8 cellular contexts compared by ENCODE assay signal in genomic region chr15:79896634-79897379, GRCh38. TPM values are rescaled to one million over a fixed set of nuclear protein-coding genes. Genes with fewer than 3 reads are reported as not detected.
A peak's percentile ranks its signal among the peaks of the same experiment; 100 is the strongest.
DNase-seq lines count a peak whose midpoint lies in the region; ATAC-seq and TF ChIP-seq lines count a peak whose summit lies in the region.

Gene MTHFS, minus strand, starts transcription at chr15:79897014. Its CDS starts 26 bp downstream, at chr15:79896988.

- H3K4me3 ChIP-seq in heart right ventricle: peak within 1 kb of the TSS; percentile 52 to 95 (median 79)
- H3K4me3 ChIP-seq in upper lobe of left lung: peak within 1 kb of the TSS; percentile 67 to 83 (median 76)

- intact Hi-C loops in heart right ventricle (cut with DNase I): loop anchor here in 8 of 10 donors (1.0 to 10.0 kb wide), 7 partner anchors 26 to 278 kb away; partner anchors contain the start of gene FAH (in 2 of the 8)
- intact Hi-C loops in posterior vena cava (cut with DNase I): no loop called here

- TF ChIP-seq POLR2A in upper lobe of left lung (IDR thresholded peaks at IDR 0.05): peak in 3 of 4 donors; percentile 77 to 90 (median 83)

- no peaks in the 10 kb centered on the region for H3K9me3 ChIP-seq in heart right ventricle
- H3K9me3 ChIP-seq in upper lobe of left lung: no peaks in the 10 kb centered on the region

- H3K27ac Mint-ChIP-seq in HFFc6: peak within 1 kb of the TSS; percentile 92

- peaks cover 38% of the 10 kb centered on the region for H3K4me1 Mint-ChIP-seq in HFFc6 (ENCODE audit: low read depth)

- no peaks in the 10 kb centered on the region for H3K9me3 Mint-ChIP-seq in HFFc6

- H3K36me3 ChIP-seq in heart right ventricle (peaks cover 0 to 8% (median 0%) of the 10 kb centered on the region in 9 donors), upper lobe of left lung (no peaks in the 10 kb centered on the region)

- ATAC-seq in heart right ventricle: peak; percentile 96 to 99 (median 97)
- peak; percentile 97 for ATAC-seq in upper lobe of left lung (ENCODE audit: low FRiP score in 2 of 2)

- DNase-seq in HFFc6: peak; percentile 38
- peak; percentile 77 for DNase-seq in NAMALWA (ENCODE audit: low spot score)
- peak; percentile 82 for DNase-seq in SW480 (ENCODE audit: low spot score)
- peak; percentile 75 to 82 for DNase-seq in heart right ventricle
- peak; percentile 93 for DNase-seq in posterior vena cava (ENCODE audit: low spot score)
- DNase-seq in upper lobe of left lung: peak; percentile 86 to 96

- no peaks in the 10 kb centered on the region; the same call in 1 of the 2 replicates for H3K36me3 Mint-ChIP-seq in HFFc6 (ENCODE audit: low read depth)

- 0 to 1% (median 1%) methylated on average over 74 to 90 of the region's 90 CpGs for WGBS in adipose tissue, 3 donors
- 0% methylated on average over 83 to 90 of the region's 90 CpGs for WGBS in heart right ventricle, 2 donors
- WGBS in upper lobe of left lung, 2 donors: 1 to 3% methylated on average over 11 to 47 of the region's 90 CpGs

- H3K4me3 Mint-ChIP-seq in HFFc6: peak within 1 kb of the TSS; percentile 95

- H3K27ac ChIP-seq in adipose tissue (ENCODE audit: low read depth, low read length): peak within 1 kb of the TSS; percentile 98
- H3K27ac ChIP-seq in heart right ventricle: peak within 1 kb of the TSS; percentile 77 to 99 (median 96)
- H3K27ac ChIP-seq in upper lobe of left lung: peak within 1 kb of the TSS; percentile 95 to 99 (median 97)

- H3K27me3 ChIP-seq in heart right ventricle: no peaks in the 10 kb centered on the region
- no peaks in the 10 kb centered on the region for H3K27me3 ChIP-seq in upper lobe of left lung

- TF ChIP-seq CTCF in GM12872 (IDR thresholded peaks at IDR 0.05; ENCODE audit: insufficient read depth, low read depth, low read length) (peak; percentile 29; the same call in 2 of the 3 replicates), HFFc6 (IDR thresholded peaks at IDR 0.05) (peak; percentile 75), heart right ventricle (IDR thresholded peaks at IDR 0.05) (peak in 8 of 9 donors; percentile 42 to 73 (median 60)), upper lobe of left lung (IDR thresholded peaks at IDR 0.05) (peak in 5 of 6 experiments; percentile 15 to 60 (median 53))

- TF ChIP-seq EP300 in upper lobe of left lung (IDR thresholded peaks at IDR 0.05): peak in 1 of 4 donors; percentile 21

- no peaks in the 10 kb centered on the region; the same call in 1 of the 2 replicates for H3K27me3 Mint-ChIP-seq in HFFc6 (ENCODE audit: insufficient read depth)

- peaks cover 0 to 39% (median 7%) of the 10 kb centered on the region in 9 donors for H3K4me1 ChIP-seq in heart right ventricle
- peaks cover 3 to 34% (median 26%) of the 10 kb centered on the region in 4 donors for H3K4me1 ChIP-seq in upper lobe of left lung

RNA-seq across cellular contexts. Expression of gene MTHFS, which starts in this region (rescaled TPM):
- 10 to 100 TPM; 18.5 to 23.0 (median 21.1) TPM for total RNA-seq in HFFc6 (2021; fragmentation: NEBNext Ultra II Directional; extraction: Animal tissue kit (Norgen Biotek cat#: 25700))
- polyA plus RNA-seq in adipose tissue (10 to 100 TPM; 60.4 to 94.7 (median 86.8) TPM), heart right ventricle (10 to 100 TPM; 37.5 to 38.5 TPM)
- total RNA-seq in heart right ventricle (10 to 100 TPM; 10.1 to 25.6 (median 19.3) TPM), posterior vena cava (10 to 100 TPM in 1 of 2 donors, 1 to 10 TPM in 1; 6.9 to 18.1 TPM), upper lobe of left lung (10 to 100 TPM; 15.0 to 60.8 (median 33.8) TPM)

Comparison
In these comparisons a context has a peak if more than half of its experiments do, and no peak if none do; other contexts are left out.
1. Peak in every context shown above with its lines: DNase-seq, ATAC-seq, H3K4me3 ChIP-seq and H3K27ac ChIP-seq.
2. DNase-seq: peak in every context shown above with its lines; median percentile 93 in posterior vena cava; 91 in upper lobe of left lung; 82 in SW480; 78 in heart right ventricle; 77 in NAMALWA; 38 in HFFc6.
3. intact Hi-C loops: an anchor here in heart right ventricle (1.0 to 10.0 kb wide); none called in posterior vena cava.